Comparison of ENCODE assay signal across 18 cellular contexts in genomic region chr2:45700407-45701013, GRCh38. TPM values are rescaled to one million over a fixed set of nuclear protein-coding genes. Genes with fewer than 3 reads are reported as not detected.
DNase-seq lines count a peak whose midpoint lies in the region; ATAC-seq and TF ChIP-seq lines count a peak whose summit lies in the region.
"Had no signal": no experiment of that assay in that cellular context is flagged by ENCODE, and none has a peak within 500 bp of the region (broad histone marks: within the 10 kb centered on the region; RNA-seq: fewer than 3 reads in every experiment).

No MANE protein-coding gene starts in this region.

- peaks cover 9% of the 10 kb centered on the region for H3K4me1 Mint-ChIP-seq in activated naive CD4-positive, alpha-beta T cell treated with anti-CD3 and anti-CD28 coated beads, Interleukin-2, amount 50 U/mL, for 24 hours
- peaks cover 8% of the 10 kb centered on the region for H3K4me1 Mint-ChIP-seq in activated naive CD4-positive, alpha-beta T cell treated with anti-CD3 and anti-CD28 coated beads for 36 hours (ENCODE audit: low read depth)

- H3K27ac Mint-ChIP-seq in activated naive CD4-positive, alpha-beta T cell treated with anti-CD3 and anti-CD28 coated beads, Interleukin-2, amount 50 U/mL, for 24 hours, result peak overlapping the region; percentile 5
- H3K27ac Mint-ChIP-seq in activated naive CD4-positive, alpha-beta T cell treated with anti-CD3 and anti-CD28 coated beads for 36 hours, result no peak overlapping the region

- peaks cover 8% of the 10 kb centered on the region for H3K36me3 Mint-ChIP-seq in activated naive CD4-positive, alpha-beta T cell treated with anti-CD3 and anti-CD28 coated beads, Interleukin-2, amount 50 U/mL, for 24 hours
- peaks cover 2% of the 10 kb centered on the region for H3K36me3 Mint-ChIP-seq in activated naive CD4-positive, alpha-beta T cell treated with anti-CD3 and anti-CD28 coated beads for 36 hours (ENCODE audit: low read depth)

- H3K4me1 ChIP-seq in OCI-LY1 (ENCODE audit: insufficient read depth, low read length, severe bottlenecking), result peaks cover 48% of the 10 kb centered on the region
- H3K4me1 ChIP-seq in foreskin keratinocyte, result peaks cover 9% of the 10 kb centered on the region
- peaks cover 27% of the 10 kb centered on the region for H3K4me1 ChIP-seq in stomach smooth muscle (ENCODE audit: control insufficient read depth, insufficient read depth, low read length)
- H3K4me1 ChIP-seq: Caco-2 had no signal

- H3K9me3 ChIP-seq in OCI-LY1 (ENCODE audit: low read length) (no peaks in the 10 kb centered on the region), stomach smooth muscle (ENCODE audit: control insufficient read depth in 2 of 2, low read length in 2 of 2) (no peaks in the 10 kb centered on the region)
- H3K9me3 ChIP-seq: A549, Caco-2 had no signal

- no peak overlapping the region for H2AFZ ChIP-seq in OCI-LY1 (ENCODE audit: low read length)

- H4K20me1 ChIP-seq in OCI-LY1 (ENCODE audit: insufficient read depth, low read length), result no peaks in the 10 kb centered on the region

- no peaks in the 10 kb centered on the region for H3K9me2 ChIP-seq in OCI-LY1 (ENCODE audit: low read depth, low read length)

- no peak overlapping the region for H3K4me3 Mint-ChIP-seq in activated naive CD4-positive, alpha-beta T cell treated with anti-CD3 and anti-CD28 coated beads, Interleukin-2, amount 50 U/mL, for 24 hours
- no peak overlapping the region for H3K4me3 Mint-ChIP-seq in activated naive CD4-positive, alpha-beta T cell treated with anti-CD3 and anti-CD28 coated beads for 36 hours

- CTCF ChIA-PET in activated naive CD4-positive, alpha-beta T cell treated with anti-CD3 and anti-CD28 coated beads for 36 hours (lab: Charles Lee), result interaction anchor here (0.8 kb wide), 1 partner anchor 265 kb away, joined by 3 read pairs; no protein-coding TSS in a partner anchor

- peak overlapping the region; percentile 6; the same call in 1 of the 2 replicates for H3K9ac ChIP-seq in OCI-LY1 (ENCODE audit: low read length)
- H3K9ac ChIP-seq in stomach smooth muscle (ENCODE audit: low read length in 2 of 2), result no peak overlapping the region

- H3K9me3 Mint-ChIP-seq in activated naive CD4-positive, alpha-beta T cell treated with anti-CD3 and anti-CD28 coated beads, Interleukin-2, amount 50 U/mL, for 24 hours, result no peaks in the 10 kb centered on the region
- no peaks in the 10 kb centered on the region for H3K9me3 Mint-ChIP-seq in activated naive CD4-positive, alpha-beta T cell treated with anti-CD3 and anti-CD28 coated beads for 36 hours

- no peaks in the 10 kb centered on the region for H3K27me3 Mint-ChIP-seq in activated naive CD4-positive, alpha-beta T cell treated with anti-CD3 and anti-CD28 coated beads, Interleukin-2, amount 50 U/mL, for 24 hours
- H3K27me3 Mint-ChIP-seq in activated naive CD4-positive, alpha-beta T cell treated with anti-CD3 and anti-CD28 coated beads for 36 hours (ENCODE audit: low read depth), result no peaks in the 10 kb centered on the region

- H3K4me3 ChIP-seq in OCI-LY1 (ENCODE audit: low read depth, low read length, poor library complexity, severe bottlenecking), result no peak overlapping the region
- no peak overlapping the region for H3K4me3 ChIP-seq in stomach smooth muscle (ENCODE audit: low read length in 2 of 2)
- H3K4me3 ChIP-seq: A549, lung, SK-N-MC had no signal

- H3K79me2 ChIP-seq in OCI-LY1 (ENCODE audit: insufficient read depth, low read length), result peaks cover 6% of the 10 kb centered on the region; the same call in 1 of the 2 replicates

- H3K36me3 ChIP-seq in OCI-LY1 (ENCODE audit: insufficient read depth, low read length) (peaks cover 5% of the 10 kb centered on the region; the same call in 1 of the 2 replicates), stomach smooth muscle (ENCODE audit: control insufficient read depth in 2 of 2, insufficient read depth in 2 of 2, low read length in 2 of 2) (no peaks in the 10 kb centered on the region)

- H3K27ac ChIP-seq in OCI-LY1 (ENCODE audit: low read depth, low read length, poor library complexity, severe bottlenecking), result peak overlapping the region; percentile 69
- H3K27ac ChIP-seq in foreskin keratinocyte, result no peak overlapping the region
- H3K27ac ChIP-seq in stomach smooth muscle (ENCODE audit: low read length), result peak overlapping the region; percentile 74
- H3K27ac ChIP-seq: A549, SK-N-MC had no signal

- H3K4me2 ChIP-seq in OCI-LY1 (ENCODE audit: low read length), result peak overlapping the region; percentile 37; the same call in 1 of the 2 replicates
- H3K4me2 ChIP-seq: A549 had no signal

- peak; percentile 10; the same call in 1 of the 2 replicates for TF ChIP-seq CTCF in OCI-LY1 (IDR thresholded peaks at IDR 0.05; ENCODE audit: low read length)
- TF ChIP-seq CTCF in foreskin keratinocyte (conservative IDR thresholded peaks at IDR 0.05), result peak; percentile 5

- ATAC-seq in foreskin keratinocyte (no peak), GM18870 (IDR thresholded peaks at IDR 0.05; ENCODE audit: unreplicated experiment) (no peak)

- intact Hi-C loops in activated naive CD4-positive, alpha-beta T cell treated with anti-CD3 and anti-CD28 coated beads for 36 hours (cut with micrococcal nuclease), result no loop called here
- intact Hi-C loops in posterior cingulate gyrus (cut with DNase I), result loop anchor here (10.0 kb wide), 1 partner anchor 46 kb away; the partner anchor contains the start of gene PRKCE

- H3F3A ChIP-seq in OCI-LY1 (ENCODE audit: insufficient read depth, low read length), result no peaks in the 10 kb centered on the region

- no peak for DNase-seq in activated naive CD4-positive, alpha-beta T cell treated with anti-CD3 and anti-CD28 coated beads for 36 hours
- no peak for DNase-seq in foreskin keratinocyte
- DNase-seq in NCI-H2227 treated with DMSO at 0.1 percent for 48 hours (lab: John Stamatoyannopoulos, UW), result no peak
- DNase-seq in posterior cingulate gyrus, result no peak
- DNase-seq: activated CD4-positive, CD25-positive, alpha-beta regulatory T cell; caudate nucleus; foreskin fibroblast; NCI-H226; nucleus accumbens; stimulated activated CD4-positive, alpha-beta T cell treated with anti-CD3 and anti-CD28 coated beads, Interleukin-4, amount 100 ng/mL, for 4 hours had no signal

- H3K27me3 ChIP-seq in OCI-LY1 (ENCODE audit: insufficient read depth, low read length), result no peaks in the 10 kb centered on the region
- no peaks in the 10 kb centered on the region for H3K27me3 ChIP-seq in foreskin keratinocyte
- no peaks in the 10 kb centered on the region for H3K27me3 ChIP-seq in stomach smooth muscle (ENCODE audit: control insufficient read depth in 1 of 2, insufficient read depth in 2 of 2, low read length in 2 of 2)

RNA-seq across cellular contexts. Expression of gene PRKCE, which starts 49.0 kb away (rescaled TPM):
- 10 to 100 TPM in 1 of 2 experiments, 1 to 10 TPM in 1; 9.4 to 10.6 TPM for total RNA-seq in activated naive CD4-positive, alpha-beta T cell treated with anti-CD3 and anti-CD28 coated beads for 36 hours
- total RNA-seq in foreskin keratinocyte, result 2.5 and 2.6 TPM in 2 replicates
- 0.56 and 0.93 TPM in 2 replicates for polyA plus RNA-seq in foreskin keratinocyte
